ENCODE assay signal across 8 cellular contexts in genomic region chr10:21724695-21725371, GRCh38.
DNase-seq lines count a peak whose midpoint lies in the region; ATAC-seq, FAIRE-seq and TF ChIP-seq lines count a peak whose summit lies in the region.

No MANE protein-coding gene starts in this region.

- TF ChIP-seq POLR2A in GM12891 (IDR thresholded peaks at IDR 0.05; ENCODE audit: low read depth, low read length) = no peak

- H3K27me3 ChIP-seq in liver (ENCODE audit: control insufficient read depth in 4 of 4, insufficient read depth in 4 of 4, low read length in 3 of 4) = no peaks in the 10 kb centered on the region

- peak; percentile 90 for ATAC-seq in HG02840 (IDR thresholded peaks at IDR 0.05; ENCODE audit: low FRiP score, unreplicated experiment)

- H3K27ac ChIP-seq in liver (ENCODE audit: low read depth in 1 of 2, low read length in 2 of 2) (no peak overlapping the region), substantia nigra (ENCODE audit: low read depth, low read length, poor library complexity, severe bottlenecking) (no peak overlapping the region)

- in situ Hi-C loops in ACHN (cut with HindIII; ENCODE audit: low pct_ligation_motif_present, low pct_unique_long_range_greater_than_20kb, low sequenced_read_pairs) = no loop called here

- H3K4me3 ChIP-seq in liver (ENCODE audit: low read depth in 1 of 3, low read length in 3 of 3) = no peak overlapping the region

- peaks cover 2 to 12% (median 9%) of the 10 kb centered on the region in 4 donors for H3K4me1 ChIP-seq in liver (ENCODE audit: control insufficient read depth in 4 of 4, insufficient read depth in 4 of 4, low read length in 3 of 4)

- H3K9me3 ChIP-seq in liver (ENCODE audit: control insufficient read depth in 4 of 4, low read length in 3 of 4) = no peaks in the 10 kb centered on the region

- peak; percentile 54 for TF ChIP-seq RAD21 in liver (IDR thresholded peaks at IDR 0.05)

- DNase-seq in ACHN (peak; percentile 97), GM12891 (ENCODE audit: insufficient read length, low spot score) (peak; percentile 28), NCI-H128 (lab: John Stamatoyannopoulos, UW; ENCODE audit: unreplicated experiment) (peak; percentile 94), SK-N-DZ (ENCODE audit: low spot score) (peak; percentile 68), cerebellum (ENCODE audit: low spot score) (peak; percentile 73), substantia nigra (lab: John Stamatoyannopoulos, UW) (peak in 44 of 49 donors; percentile 8 to 99 (median 67))

- H3K36me3 ChIP-seq in liver (ENCODE audit: control insufficient read depth in 4 of 4, insufficient read depth in 3 of 4, low read depth in 1 of 4, low read length in 3 of 4) = peaks cover 0 to 11% (median 5%) of the 10 kb centered on the region in 4 donors

- peak; percentile 89 for FAIRE-seq in GM12891 (lab: Jason Lieb, UNC)

- WGBS in liver = 3% methylated on average over 4 of the region's 4 CpGs

- TF ChIP-seq CTCF in liver (IDR thresholded peaks at IDR 0.05; ENCODE audit: low read depth, low read length, missing input control) = no peak

- H3K9ac ChIP-seq in liver (ENCODE audit: low read depth in 1 of 2, low read length in 2 of 2) = no peak overlapping the region

TF ChIP-seq in GM12891, 5 proteins besides CTCF, POLR2A, EP300 and RAD21:
- no peak for TF ChIP-seq POLR2AphosphoS5 (IDR thresholded peaks at IDR 0.05; ENCODE audit: low read depth, low read length)
- TF ChIP-seq SPI1 (IDR thresholded peaks at IDR 0.05; ENCODE audit: low read depth, low read length) = no peak
- no peak for TF ChIP-seq TAF1 (IDR thresholded peaks at IDR 0.05; ENCODE audit: low read depth, low read length)
- no peak for TF ChIP-seq POU2F2 (IDR thresholded peaks at IDR 0.05; ENCODE audit: low read depth, low read length)
- no peak for TF ChIP-seq PAX5 (IDR thresholded peaks at IDR 0.05; ENCODE audit: insufficient read depth, low read length, severe bottlenecking)

TF ChIP-seq in liver, 16 proteins besides CTCF, POLR2A, EP300 and RAD21:
- TF ChIP-seq HNF4G (IDR thresholded peaks at IDR 0.05) (peak; percentile 11), HNF4A (conservative IDR thresholded peaks at IDR 0.05) (peak; percentile 55 to 67), NR2F2 (IDR thresholded peaks at IDR 0.05) (no peak), YY1 (IDR thresholded peaks at IDR 0.05) (peak; percentile 36), TAF1 (conservative IDR thresholded peaks at IDR 0.05) (no peak), EGR1 (IDR thresholded peaks at IDR 0.05; ENCODE audit: low read depth in 2 of 2) (no peak), RXRA (IDR thresholded peaks at IDR 0.05) (peak; percentile 58 to 69), REST (IDR thresholded peaks at IDR 0.05) (no peak), FOXA2 (IDR thresholded peaks at IDR 0.05) (no peak), ZBTB33 (IDR thresholded peaks at IDR 0.05) (peak; percentile 56), SP1 (IDR thresholded peaks at IDR 0.05) (peak; percentile 45)

Comparison
In these comparisons a context has a peak if more than half of its experiments do, and no peak if none do; other contexts are left out.
1. DNase-seq: peak in every context shown above with its lines; median percentile 97 in ACHN; 94 in NCI-H128; 73 in cerebellum; 68 in SK-N-DZ; 67 in substantia nigra; 28 in GM12891.